In genomic region chr12:95266250-95266649, GRCh38 we compare ENCODE assay signal across 19 cellular contexts.
"Had no signal": no experiment of that assay in that cellular context is flagged by ENCODE, and none has a peak within 500 bp of the region (broad histone marks: within the 10 kb centered on the region; RNA-seq: fewer than 3 reads in every experiment).

No MANE protein-coding gene starts in this region.

- H3K9me3 ChIP-seq: prostate gland, spleen, tibial artery, upper lobe of left lung, uterus had no signal

- H3K4me1 Mint-ChIP-seq: stimulated activated memory B cell treated with anti-CD40 and anti-IgM and Interleukin-4, amounts not matched to agents 10 μg/mL and 1 μg/mL and 100 μg/mL, for 72 hours had no signal

- H3K27ac Mint-ChIP-seq: naive thymus-derived CD4-positive, alpha-beta T cell; stimulated activated memory B cell treated with anti-CD40 and anti-IgM and Interleukin-4, amounts not matched to agents 10 μg/mL and 1 μg/mL and 100 μg/mL, for 72 hours; stimulated activated naive CD8-positive, alpha-beta T cell treated with anti-CD3 and anti-CD28 coated beads, Interleukin-15, Interleukin-2, amounts not matched to agents 100 ng/mL and 50 ng/mL, for 24 hours had no signal

- H3K36me3 ChIP-seq: prostate gland, uterus had no signal

- H3K9me3 Mint-ChIP-seq: naive thymus-derived CD4-positive, alpha-beta T cell; nephron progenitor cell; stimulated activated memory B cell treated with anti-CD40 and anti-IgM and Interleukin-4, amounts not matched to agents 10 μg/mL and 1 μg/mL and 100 μg/mL, for 72 hours; stimulated activated naive CD8-positive, alpha-beta T cell treated with anti-CD3 and anti-CD28 coated beads, Interleukin-15, Interleukin-2, amounts not matched to agents 100 ng/mL and 50 ng/mL, for 24 hours had no signal

- ATAC-seq: esophagus mucosa; naive thymus-derived CD4-positive, alpha-beta T cell; sciatic nerve; stimulated activated memory B cell treated with anti-CD40 and anti-IgM and Interleukin-4, amounts not matched to agents 10 μg/mL and 1 μg/mL and 100 μg/mL, for 72 hours had no signal

- FAIRE-seq: keratinocyte had no signal

- H3K4me3 ChIP-seq: dorsolateral prefrontal cortex, prostate gland, spleen, tibial artery, upper lobe of left lung, uterus had no signal

- H3K27me3 Mint-ChIP-seq: naive thymus-derived CD4-positive, alpha-beta T cell; stimulated activated memory B cell treated with anti-CD40 and anti-IgM and Interleukin-4, amounts not matched to agents 10 μg/mL and 1 μg/mL and 100 μg/mL, for 72 hours; stimulated activated naive CD8-positive, alpha-beta T cell treated with anti-CD3 and anti-CD28 coated beads, Interleukin-15, Interleukin-2, amounts not matched to agents 100 ng/mL and 50 ng/mL, for 24 hours had no signal

- DNase-seq: cortex of kidney; dorsolateral prefrontal cortex; effector CD8-positive, alpha-beta T cell; naive thymus-derived CD4-positive, alpha-beta T cell; nephron progenitor cell; spleen; stimulated activated CD4-positive, alpha-beta T cell treated with anti-CD3 and anti-CD28 coated beads, Interleukin-15, amount 100 ng/mL, for 24 hours; stimulated activated CD4-positive, alpha-beta T cell treated with anti-CD3 and anti-CD28 coated beads, Interleukin-1b, Interleukin-23, amount 100 ng/mL, for 48 hours; stimulated activated CD4-positive, alpha-beta T cell treated with anti-CD3 and anti-CD28 coated beads, Interleukin-4, amount 100 ng/mL, for 24 hours; tibial artery; upper lobe of left lung; uterus had no signal

- H3K27ac ChIP-seq: dorsolateral prefrontal cortex, parathyroid adenoma, prostate gland, spleen, tibial artery, upper lobe of left lung, uterus had no signal

- H3K9ac ChIP-seq: parathyroid adenoma had no signal

- H2AFZ ChIP-seq: parathyroid adenoma had no signal

- H3K4me3 Mint-ChIP-seq: naive thymus-derived CD4-positive, alpha-beta T cell; nephron progenitor cell; stimulated activated memory B cell treated with anti-CD40 and anti-IgM and Interleukin-4, amounts not matched to agents 10 μg/mL and 1 μg/mL and 100 μg/mL, for 72 hours; stimulated activated naive CD8-positive, alpha-beta T cell treated with anti-CD3 and anti-CD28 coated beads, Interleukin-15, Interleukin-2, amounts not matched to agents 100 ng/mL and 50 ng/mL, for 24 hours had no signal

- H3K27me3 ChIP-seq: dorsolateral prefrontal cortex, spleen, tibial artery, upper lobe of left lung, uterus had no signal

- H3K4me1 ChIP-seq: parathyroid adenoma, prostate gland, tibial artery, upper lobe of left lung, uterus had no signal
